ENCODE assay signal across 15 cellular contexts in the genomic region with DNA sequence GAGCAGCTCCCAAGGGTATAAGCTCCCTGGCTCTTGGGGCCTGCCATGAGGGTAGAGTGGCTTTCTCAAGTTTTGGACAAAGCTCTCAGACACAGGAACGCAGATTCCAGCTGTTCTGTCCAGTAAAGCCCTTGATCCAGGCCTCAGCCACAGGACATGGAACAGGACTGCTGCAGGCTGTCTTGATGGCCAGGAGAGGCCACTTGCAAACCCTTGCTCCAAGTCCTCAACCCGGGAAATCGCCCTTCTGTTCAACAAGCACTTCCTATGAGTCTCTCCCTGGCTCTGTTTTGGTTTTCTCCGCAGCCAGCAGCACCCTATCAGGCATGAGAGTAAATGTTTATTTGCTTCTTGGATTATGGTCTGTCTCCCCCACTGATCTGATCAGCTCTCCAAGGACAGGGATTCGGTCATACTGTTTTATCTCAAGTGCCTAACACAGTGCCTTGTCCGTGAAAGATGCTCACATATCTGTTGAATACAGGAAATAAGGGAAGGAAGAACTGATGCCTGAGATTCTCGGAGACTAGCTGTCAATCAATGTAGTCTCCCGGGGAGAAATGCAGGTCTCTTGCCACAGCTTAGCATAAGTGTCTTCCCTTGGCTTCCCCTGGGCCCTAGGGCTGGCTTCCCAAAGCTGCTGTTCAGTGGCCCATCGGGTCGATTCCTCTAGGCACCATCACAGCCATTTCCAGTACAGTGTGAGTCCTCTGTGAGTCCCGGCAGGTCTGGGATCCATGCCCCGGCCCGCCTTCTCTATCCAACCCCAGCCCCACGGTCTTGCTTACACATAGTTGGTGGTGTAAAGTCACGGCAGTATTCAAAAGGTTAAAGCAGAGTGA.
DNase-seq lines count a peak whose midpoint lies in the region; ATAC-seq and TF ChIP-seq lines count a peak whose summit lies in the region.
"Had no signal": no experiment of that assay in that cellular context is flagged by ENCODE, and none has a peak within 500 bp of the region (broad histone marks: within the 10 kb centered on the region; RNA-seq: fewer than 3 reads in every experiment).

No MANE protein-coding gene starts in this region.

- no peaks in the 10 kb centered on the region for H3K27me3 ChIP-seq in endodermal cell (ENCODE audit: control insufficient read depth, insufficient read depth, low read length, poor library complexity, severe bottlenecking)
- H3K27me3 ChIP-seq: MG63 had no signal

- H3K9me3 ChIP-seq in endodermal cell (ENCODE audit: control insufficient read depth, low read length), result no peaks in the 10 kb centered on the region
- H3K9me3 ChIP-seq: MG63 had no signal

- H3K27ac Mint-ChIP-seq in activated CD8-positive, alpha-beta memory T cell treated with anti-CD3 and anti-CD28 coated beads, Interleukin-2, amount 10 ng/mL, durations not matched to agents 7 days and 5 days, result no peak overlapping the region
- H3K27ac Mint-ChIP-seq in endodermal cell, result no peak overlapping the region
- peak overlapping the region; percentile 64 for H3K27ac Mint-ChIP-seq in nephron progenitor cell

- no peak overlapping the region for H3K4me3 Mint-ChIP-seq in activated CD8-positive, alpha-beta memory T cell treated with anti-CD3 and anti-CD28 coated beads, Interleukin-2, amount 10 ng/mL, durations not matched to agents 7 days and 5 days
- H3K4me3 Mint-ChIP-seq in endodermal cell, result no peak overlapping the region
- H3K4me3 Mint-ChIP-seq in nephron progenitor cell, result no peak overlapping the region
- H3K4me3 Mint-ChIP-seq: CD14-positive monocyte had no signal

- no peaks in the 10 kb centered on the region for H3K4me1 Mint-ChIP-seq in activated CD8-positive, alpha-beta memory T cell treated with anti-CD3 and anti-CD28 coated beads, Interleukin-2, amount 10 ng/mL, durations not matched to agents 7 days and 5 days
- H3K4me1 Mint-ChIP-seq in endodermal cell (peaks cover 27% of the 10 kb centered on the region), nephron progenitor cell (peaks cover 66% of the 10 kb centered on the region)

- ATAC-seq in activated CD8-positive, alpha-beta memory T cell treated with anti-CD3 and anti-CD28 coated beads, Interleukin-2, amount 10 ng/mL, durations not matched to agents 7 days and 5 days, result no peak
- ATAC-seq in sciatic nerve (no peak), HG03521 (IDR thresholded peaks at IDR 0.05; ENCODE audit: unreplicated experiment) (no peak)
- ATAC-seq: GM12878 had no signal

- TF ChIP-seq CTCF in endodermal cell (conservative IDR thresholded peaks at IDR 0.05), result no peak
- no peak for TF ChIP-seq CTCF in nephron progenitor cell (IDR thresholded peaks at IDR 0.05)

- DNase-seq in activated CD8-positive, alpha-beta memory T cell treated with anti-CD3 and anti-CD28 coated beads, Interleukin-2, amount 10 ng/mL, durations not matched to agents 7 days and 5 days, result peak; percentile 21
- no peak for DNase-seq in activated CD8-positive, alpha-beta memory T cell treated with anti-CD3 and anti-CD28 coated beads, Interleukin-2, amount 50 U/mL, for 4 hours
- DNase-seq in endodermal cell (peak; percentile 61), nephron progenitor cell (no peak), sciatic nerve (ENCODE audit: low spot score) (no peak), T-helper 1 cell (no peak), COLO668 (lab: John Stamatoyannopoulos, UW; ENCODE audit: unreplicated experiment) (no peak)
- DNase-seq: 8988T, MG63, NCI-H1092 treated with DMSO at 0.1 percent for 48 hours, NCI-H187 had no signal

- no peak overlapping the region for H3K4me3 ChIP-seq in endodermal cell (ENCODE audit: low read length)
- H3K4me3 ChIP-seq: GM12878, MG63, SK-N-MC had no signal

- no peaks in the 10 kb centered on the region for H3K36me3 ChIP-seq in endodermal cell (ENCODE audit: control insufficient read depth, insufficient read depth, low read length)
- H3K36me3 ChIP-seq: MG63 had no signal

- H3K4me1 ChIP-seq in endodermal cell (ENCODE audit: control insufficient read depth, insufficient read depth, low read length), result peaks cover 4% of the 10 kb centered on the region

- no peak overlapping the region for H3K27ac ChIP-seq in endodermal cell (ENCODE audit: low read depth, low read length)
- H3K27ac ChIP-seq: SK-N-MC had no signal

- H3K27me3 Mint-ChIP-seq in activated CD8-positive, alpha-beta memory T cell treated with anti-CD3 and anti-CD28 coated beads, Interleukin-2, amount 10 ng/mL, durations not matched to agents 7 days and 5 days, result peaks cover 20% of the 10 kb centered on the region
- H3K27me3 Mint-ChIP-seq in endodermal cell (ENCODE audit: insufficient read depth), result peaks cover 4% of the 10 kb centered on the region
- peaks cover 21% of the 10 kb centered on the region for H3K27me3 Mint-ChIP-seq in nephron progenitor cell (ENCODE audit: low read depth, poor library complexity)

- CTCF ChIA-PET in activated CD8-positive, alpha-beta memory T cell treated with anti-CD3 and anti-CD28 coated beads, Interleukin-2, amount 10 ng/mL, durations not matched to agents 7 days and 5 days (lab: Charles Lee), result no interaction called here

- H3K9ac ChIP-seq in endodermal cell (ENCODE audit: extremely low read depth, low read length, poor library complexity, severe bottlenecking), result no peak overlapping the region

- no peaks in the 10 kb centered on the region for H3K9me3 Mint-ChIP-seq in activated CD8-positive, alpha-beta memory T cell treated with anti-CD3 and anti-CD28 coated beads, Interleukin-2, amount 10 ng/mL, durations not matched to agents 7 days and 5 days (ENCODE audit: low read depth)
- H3K9me3 Mint-ChIP-seq in endodermal cell, result no peaks in the 10 kb centered on the region
- no peaks in the 10 kb centered on the region for H3K9me3 Mint-ChIP-seq in nephron progenitor cell

- WGBS in endodermal cell (ENCODE audit: insufficient coverage in 1 of 2, insufficient read length in 1 of 2), 2 experiments, result 58 to 66% methylated on average over 9 to 15 of the region's 15 CpGs

- intact Hi-C loops in sciatic nerve (cut with DNase I), result no loop called here

- no peaks in the 10 kb centered on the region for H3K36me3 Mint-ChIP-seq in activated CD8-positive, alpha-beta memory T cell treated with anti-CD3 and anti-CD28 coated beads, Interleukin-2, amount 10 ng/mL, durations not matched to agents 7 days and 5 days
- H3K36me3 Mint-ChIP-seq in endodermal cell (ENCODE audit: low read depth) (no peaks in the 10 kb centered on the region), nephron progenitor cell (ENCODE audit: low read depth) (no peaks in the 10 kb centered on the region)
- H3K36me3 Mint-ChIP-seq: CD14-positive monocyte had no signal

Comparison
In these comparisons a context has a peak if more than half of its experiments do, and no peak if none do; other contexts are left out.
1. DNase-seq: peak in activated CD8-positive, alpha-beta memory T cell treated with anti-CD3 and anti-CD28 coated beads, Interleukin-2, amount 10 ng/mL, durations not matched to agents 7 days and 5 days (single experiment) and endodermal cell (single experiment); none in activated CD8-positive, alpha-beta memory T cell treated with anti-CD3 and anti-CD28 coated beads, Interleukin-2, amount 50 U/mL, for 4 hours (single experiment), nephron progenitor cell (single experiment), sciatic nerve (single experiment), T-helper 1 cell (0 of 5) and COLO668 (single experiment).